In the genomic region with DNA sequence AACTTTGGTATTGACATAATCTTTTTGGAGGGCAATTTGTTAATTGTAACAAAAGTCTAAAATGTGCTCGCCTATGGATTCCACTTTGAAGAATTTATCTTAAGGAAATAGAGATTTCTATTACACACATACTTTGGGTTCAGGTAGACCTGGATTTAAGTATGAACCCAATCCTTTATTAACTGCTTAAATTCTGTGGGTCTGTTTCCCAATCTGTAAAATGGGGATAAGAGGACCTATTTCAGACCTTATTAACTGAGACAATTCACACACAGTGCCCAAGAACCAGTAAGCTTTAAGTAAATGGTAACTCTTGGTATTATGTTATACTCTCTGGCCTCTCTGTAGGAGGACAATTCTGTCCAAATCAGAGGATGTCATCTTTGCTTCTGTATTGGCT, we compare ENCODE assay signal across 7 cellular contexts. TPM values are rescaled to one million over a fixed set of nuclear protein-coding genes. Genes with fewer than 3 reads are reported as not detected.
DNase-seq lines count a peak whose midpoint lies in the region; ATAC-seq, FAIRE-seq and TF ChIP-seq lines count a peak whose summit lies in the region.

No MANE protein-coding gene starts in this region.

- H3K4me1 ChIP-seq in HUES6 (ENCODE audit: control insufficient read depth, insufficient read depth, low read length) (peaks cover 11% of the 10 kb centered on the region; the same call in 1 of the 2 replicates), keratinocyte (ENCODE audit: control insufficient read depth, extremely low read depth, insufficient read depth, low read length) (peaks cover 25% of the 10 kb centered on the region), stomach (peaks cover 10 to 28% (median 21%) of the 10 kb centered on the region in 4 donors)

- no peaks in the 10 kb centered on the region for H3K9me3 Mint-ChIP-seq in activated naive CD4-positive, alpha-beta T cell treated with anti-CD3 and anti-CD28 coated beads, Interleukin-2, amount 50 U/mL, for 72 hours

- H2AFZ ChIP-seq in keratinocyte (ENCODE audit: control insufficient read depth, low read length): peak overlapping the region; percentile 86

- no peak for ATAC-seq in activated naive CD4-positive, alpha-beta T cell treated with anti-CD3 and anti-CD28 coated beads, Interleukin-2, amount 50 U/mL, for 72 hours
- no peak for ATAC-seq in HG02938 (IDR thresholded peaks at IDR 0.05; ENCODE audit: unreplicated experiment)

- H3K27me3 ChIP-seq in HUES6 (ENCODE audit: control insufficient read depth, insufficient read depth, low read length) (no peaks in the 10 kb centered on the region), keratinocyte (ENCODE audit: control insufficient read depth, extremely low read depth, insufficient read depth, low read length) (no peaks in the 10 kb centered on the region), stomach (no peaks in the 10 kb centered on the region)

- no peak for TF ChIP-seq EP300 in stomach (IDR thresholded peaks at IDR 0.05)

- H3K4me3 ChIP-seq in HUES6 (ENCODE audit: low read depth, low read length) (peak overlapping the region; percentile 95), keratinocyte (ENCODE audit: control insufficient read depth in 2 of 3, extremely low read depth in 1 of 3, insufficient read depth in 2 of 3, low read depth in 1 of 3, low read length in 3 of 3) (peak overlapping the region; percentile 45 to 96 (median 86)), stomach (peak overlapping the region; percentile 87 to 97 (median 92))

- TF ChIP-seq CTCF in keratinocyte (optimal IDR thresholded peaks at IDR 0.05 in 1 of 3, IDR thresholded peaks at IDR 0.05 in 1 of 3, conservative IDR thresholded peaks at IDR 0.05 in 1 of 3; ENCODE audit: extremely low read depth in 1 of 3, insufficient read depth in 2 of 3, low read length in 3 of 3) (no peak), stomach (IDR thresholded peaks at IDR 0.05) (no peak)

- TF ChIP-seq POLR2A in stomach (IDR thresholded peaks at IDR 0.05): no peak

- WGBS in stomach, 5 donors: 93 to 100% (median 96%) methylated on average over 1 of the region's 1 CpG

- dilution Hi-C loops in keratinocyte (cut with MboI; ENCODE audit: extremely low pct_ligation_motif_present, low sequenced_read_pairs): no loop called here

- H3K27ac ChIP-seq in HUES6 (ENCODE audit: low read depth, low read length) (no peak overlapping the region), keratinocyte (ENCODE audit: control insufficient read depth, insufficient read depth, low read length) (peak overlapping the region; percentile 79), stomach (peak overlapping the region in 4 of 5 donors; percentile 80 to 87 (median 85))

- no peak for FAIRE-seq in keratinocyte (lab: Jason Lieb, UNC)

- peak overlapping the region; percentile 93 to 95 for H3K27ac Mint-ChIP-seq in activated naive CD4-positive, alpha-beta T cell treated with anti-CD3 and anti-CD28 coated beads, Interleukin-2, amount 50 U/mL, for 72 hours

- peaks cover 25% of the 10 kb centered on the region for H3K79me2 ChIP-seq in keratinocyte (ENCODE audit: control insufficient read depth, insufficient read depth, low read length)

- H3K9ac ChIP-seq in HUES6 (ENCODE audit: low read length) (no peak overlapping the region), keratinocyte (ENCODE audit: control insufficient read depth, extremely low read depth, insufficient read depth, low read length) (peak overlapping the region; percentile 82)

- intact Hi-C loops in stomach (cut with DNase I; ENCODE audit: low total_unique reads): no loop called here

- H3K9me3 ChIP-seq in HUES6 (ENCODE audit: control insufficient read depth, insufficient read depth, low read depth, low read length): no peaks in the 10 kb centered on the region
- H3K9me3 ChIP-seq in keratinocyte (ENCODE audit: control insufficient read depth, low read depth, low read length): no peaks in the 10 kb centered on the region
- no peaks in the 10 kb centered on the region for H3K9me3 ChIP-seq in stomach

- H3K36me3 ChIP-seq in HUES6 (ENCODE audit: control insufficient read depth, insufficient read depth, low read length) (peaks cover 21% of the 10 kb centered on the region), keratinocyte (ENCODE audit: control insufficient read depth in 2 of 2, extremely low read depth in 1 of 2, insufficient read depth in 2 of 2, low read length in 2 of 2) (peaks cover 10 to 17% of the 10 kb centered on the region in 2 experiments), stomach (peaks cover 16 to 24% (median 20%) of the 10 kb centered on the region in 4 donors)

- no peak for DNase-seq in activated naive CD4-positive, alpha-beta T cell treated with anti-CD3 and anti-CD28 coated beads, Interleukin-2, amount 50 U/mL, for 72 hours (ENCODE audit: low spot score in 2 of 2)
- no peak for DNase-seq in keratinocyte (ENCODE audit: low read depth, low spot score)
- no peak for DNase-seq in stomach
- DNase-seq in COLO829 (ENCODE audit: low spot score): no peak
- no peak for DNase-seq in kidney tubule cell (ENCODE audit: low spot score)

- peaks cover 27 to 34% of the 10 kb centered on the region in 2 donors for H3K36me3 Mint-ChIP-seq in activated naive CD4-positive, alpha-beta T cell treated with anti-CD3 and anti-CD28 coated beads, Interleukin-2, amount 50 U/mL, for 72 hours

- no peaks in the 10 kb centered on the region for H4K20me1 ChIP-seq in keratinocyte (ENCODE audit: control insufficient read depth, extremely low read depth, insufficient read depth, low read length)

- peak overlapping the region; percentile 91 for H3K4me2 ChIP-seq in keratinocyte (ENCODE audit: control insufficient read depth, extremely low read depth, insufficient read depth, low read depth, low read length)

- no peaks in the 10 kb centered on the region for H3K9me1 ChIP-seq in keratinocyte (ENCODE audit: control insufficient read depth, extremely low read depth, insufficient read depth, low read length)

RNA-seq across cellular contexts. Expression of a gene that starts 0.8 kb away (rescaled TPM):
- 10 to 100 TPM; 40.1 to 63.7 TPM for total RNA-seq in activated naive CD4-positive, alpha-beta T cell treated with anti-CD3 and anti-CD28 coated beads, Interleukin-2, amount 50 U/mL, for 72 hours
- polyA plus RNA-seq in keratinocyte (112 to 114 TPM (median 113 TPM) in 3 replicates), stomach (10 to 100 TPM; 27.6 to 32.1 (median 29.1) TPM)
- 21.6 TPM for polyA plus RNA-seq in keratinocyte (2011; ENCODE audit: low read depth)
- polyA plus RNA-seq in keratinocyte (2011; cell fraction: cytosol; rRNA removed): 98.8 and 122 TPM in 2 replicates
- 81.7 and 85.0 TPM in 2 replicates for polyA plus RNA-seq in keratinocyte (2011; cell fraction: nucleus; rRNA removed)
- 68.5 and 72.2 TPM in 2 replicates for polyA plus RNA-seq in keratinocyte (2012; ENCODE audit: low replicate concordance)
- 51.9 to 58.9 TPM (median 54.6 TPM) in 3 replicates for polyA minus RNA-seq in keratinocyte
- polyA minus RNA-seq in keratinocyte (2011; cell fraction: cytosol; rRNA and poly(A)+ RNA removed): 40.7 TPM
- polyA minus RNA-seq in keratinocyte (2011; cell fraction: nucleus; rRNA and poly(A)+ RNA removed): 13.5 and 29.6 TPM in 2 replicates
- total RNA-seq in stomach: 100 to 1,000 TPM in 1 of 5 donors, 10 to 100 TPM in 3, 1 to 10 TPM in 1; 5.8 to 182 (median 23.7) TPM

RNA-seq across cellular contexts. Expression of a gene that starts 46.5 kb away (rescaled TPM):
- total RNA-seq in activated naive CD4-positive, alpha-beta T cell treated with anti-CD3 and anti-CD28 coated beads, Interleukin-2, amount 50 U/mL, for 72 hours: under 1 TPM in 1 of 2 donors, not detected in 1; 0.46 TPM
- polyA plus RNA-seq in keratinocyte (16.5 to 19.0 TPM (median 17.5 TPM) in 3 replicates), stomach (1 to 10 TPM; 3.7 to 7.2 (median 4.8) TPM)
- 4.3 TPM for polyA plus RNA-seq in keratinocyte (2011; ENCODE audit: low read depth)
- polyA plus RNA-seq in keratinocyte (2011; cell fraction: cytosol; rRNA removed): 11.8 and 26.1 TPM in 2 replicates
- 15.8 and 22.6 TPM in 2 replicates for polyA plus RNA-seq in keratinocyte (2011; cell fraction: nucleus; rRNA removed)
- 21.3 and 25.5 TPM in 2 replicates for polyA plus RNA-seq in keratinocyte (2012; ENCODE audit: low replicate concordance)
- 8.5 to 14.9 TPM (median 9.4 TPM) in 3 replicates for polyA minus RNA-seq in keratinocyte
- 22.3 TPM for polyA minus RNA-seq in keratinocyte (2011; cell fraction: cytosol; rRNA and poly(A)+ RNA removed)
- polyA minus RNA-seq in keratinocyte (2011; cell fraction: nucleus; rRNA and poly(A)+ RNA removed): 9.2 and 10.9 TPM in 2 replicates
- 10 to 100 TPM in 1 of 5 donors, 1 to 10 TPM in 3, not detected in 1; 1.8 to 13.3 (median 8.1) TPM for total RNA-seq in stomach

RNA-seq across cellular contexts. Expression of a gene that starts 49.4 kb away (rescaled TPM):
- 10 to 100 TPM; 28.7 to 32.9 TPM for total RNA-seq in activated naive CD4-positive, alpha-beta T cell treated with anti-CD3 and anti-CD28 coated beads, Interleukin-2, amount 50 U/mL, for 72 hours
- 8.8 to 13.8 TPM (median 13.0 TPM) in 3 replicates for polyA plus RNA-seq in keratinocyte
- polyA plus RNA-seq in keratinocyte (2011; ENCODE audit: low read depth): 6.0 TPM
- polyA plus RNA-seq in keratinocyte (2011; cell fraction: cytosol; rRNA removed): 4.3 and 10.2 TPM in 2 replicates
- polyA plus RNA-seq in keratinocyte (2011; cell fraction: nucleus; rRNA removed): 24.2 and 25.3 TPM in 2 replicates
- polyA plus RNA-seq in keratinocyte (2012; ENCODE audit: low replicate concordance): 6.8 and 9.0 TPM in 2 replicates
- polyA minus RNA-seq in keratinocyte: 11.0 to 25.6 TPM (median 12.0 TPM) in 3 replicates
- 3.3 TPM for polyA minus RNA-seq in keratinocyte (2011; cell fraction: cytosol; rRNA and poly(A)+ RNA removed)
- polyA minus RNA-seq in keratinocyte (2011; cell fraction: nucleus; rRNA and poly(A)+ RNA removed): 12.9 and 23.2 TPM in 2 replicates
- 10 to 100 TPM in 4 of 5 donors, 1 to 10 TPM in 1; 9.3 to 53.2 (median 36.8) TPM for total RNA-seq in stomach
- 10 to 100 TPM in 1 of 3 donors, 1 to 10 TPM in 2; 7.2 to 13.4 (median 8.3) TPM for polyA plus RNA-seq in stomach
